Comparison of ENCODE assay signal across 1 cellular context in the genomic region with DNA sequence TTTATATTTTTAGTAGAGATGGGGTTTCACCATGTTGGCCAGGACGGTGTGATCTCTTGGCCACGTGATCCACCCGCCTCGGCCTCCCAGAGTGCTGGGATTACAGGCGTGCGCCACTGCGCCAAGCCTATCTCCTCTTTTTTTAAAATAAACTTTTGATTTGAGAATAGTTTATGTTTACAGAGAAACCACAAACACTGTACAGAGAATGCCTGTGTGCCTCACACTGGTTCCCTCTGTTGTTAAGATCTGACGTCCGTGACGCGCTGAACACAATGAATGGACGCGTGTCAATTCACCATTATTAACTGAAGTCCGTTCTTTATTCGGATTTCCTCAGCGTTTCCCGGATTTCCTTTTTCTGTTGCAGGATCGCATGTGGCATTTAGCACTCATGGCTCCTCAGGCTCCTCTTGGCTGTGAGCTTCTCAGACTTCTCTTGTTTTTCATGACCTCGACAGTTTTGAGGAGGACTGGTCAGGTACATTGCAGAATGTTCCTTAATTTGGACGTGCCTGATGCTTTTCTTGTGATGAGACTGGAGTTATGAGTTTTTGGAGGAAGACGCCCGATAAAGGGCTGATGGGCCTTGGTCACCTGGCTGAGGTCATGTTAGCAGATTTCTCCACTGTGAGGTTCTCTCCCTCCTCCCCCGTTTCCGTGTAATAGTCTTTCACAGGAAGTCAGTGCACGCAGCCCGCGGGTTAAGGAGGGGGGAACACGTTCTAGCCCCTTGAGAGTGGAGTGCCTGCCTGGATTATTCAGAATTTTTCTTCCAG.
TF ChIP-seq lines count a peak whose summit lies in the region.

No MANE protein-coding gene starts in this region.

TF ChIP-seq in GM12878, 131 proteins besides CTCF, POLR2A, EP300 and RAD21 (continued from another document and continues in another):
- TF ChIP-seq, protein P1, sequence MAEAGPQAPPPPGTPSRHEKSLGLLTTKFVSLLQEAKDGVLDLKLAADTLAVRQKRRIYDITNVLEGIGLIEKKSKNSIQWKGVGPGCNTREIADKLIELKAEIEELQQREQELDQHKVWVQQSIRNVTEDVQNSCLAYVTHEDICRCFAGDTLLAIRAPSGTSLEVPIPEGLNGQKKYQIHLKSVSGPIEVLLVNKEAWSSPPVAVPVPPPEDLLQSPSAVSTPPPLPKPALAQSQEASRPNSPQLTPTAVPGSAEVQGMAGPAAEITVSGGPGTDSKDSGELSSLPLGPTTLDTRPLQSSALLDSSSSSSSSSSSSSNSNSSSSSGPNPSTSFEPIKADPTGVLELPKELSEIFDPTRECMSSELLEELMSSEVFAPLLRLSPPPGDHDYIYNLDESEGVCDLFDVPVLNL (IDR thresholded peaks at IDR 0.05; ENCODE audit: low read depth, low read length) = no peak
- 0 out of 2 replicates have a peak, but pooled peaks have one; percentile 55 for TF ChIP-seq RCOR1 (conservative IDR thresholded peaks at IDR 0.05; ENCODE audit: low read depth, low read length)
- TF ChIP-seq SREBF2 (IDR thresholded peaks at IDR 0.05; ENCODE audit: low read length) = no peak
- TF ChIP-seq POLR2AphosphoS5 (IDR thresholded peaks at IDR 0.05; ENCODE audit: low read length) = peak; percentile 6; the same call in 1 of the 2 replicates
- no peak for TF ChIP-seq RFX5 (IDR thresholded peaks at IDR 0.05; ENCODE audit: low read depth, low read length)
- TF ChIP-seq IRF4 (IDR thresholded peaks at IDR 0.05; ENCODE audit: low read depth, low read length) = 0 out of 2 replicates have a peak, but pooled peaks have one; percentile 30
- TF ChIP-seq PML (IDR thresholded peaks at IDR 0.05; ENCODE audit: low read length) = no peak
- TF ChIP-seq, protein P2, sequence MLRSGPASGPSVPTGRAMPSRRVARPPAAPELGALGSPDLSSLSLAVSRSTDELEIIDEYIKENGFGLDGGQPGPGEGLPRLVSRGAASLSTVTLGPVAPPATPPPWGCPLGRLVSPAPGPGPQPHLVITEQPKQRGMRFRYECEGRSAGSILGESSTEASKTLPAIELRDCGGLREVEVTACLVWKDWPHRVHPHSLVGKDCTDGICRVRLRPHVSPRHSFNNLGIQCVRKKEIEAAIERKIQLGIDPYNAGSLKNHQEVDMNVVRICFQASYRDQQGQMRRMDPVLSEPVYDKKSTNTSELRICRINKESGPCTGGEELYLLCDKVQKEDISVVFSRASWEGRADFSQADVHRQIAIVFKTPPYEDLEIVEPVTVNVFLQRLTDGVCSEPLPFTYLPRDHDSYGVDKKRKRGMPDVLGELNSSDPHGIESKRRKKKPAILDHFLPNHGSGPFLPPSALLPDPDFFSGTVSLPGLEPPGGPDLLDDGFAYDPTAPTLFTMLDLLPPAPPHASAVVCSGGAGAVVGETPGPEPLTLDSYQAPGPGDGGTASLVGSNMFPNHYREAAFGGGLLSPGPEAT (IDR thresholded peaks at IDR 0.05; ENCODE audit: low read depth) = no peak
- no peak for TF ChIP-seq HDAC2 (IDR thresholded peaks at IDR 0.05)
- TF ChIP-seq, protein P3, sequence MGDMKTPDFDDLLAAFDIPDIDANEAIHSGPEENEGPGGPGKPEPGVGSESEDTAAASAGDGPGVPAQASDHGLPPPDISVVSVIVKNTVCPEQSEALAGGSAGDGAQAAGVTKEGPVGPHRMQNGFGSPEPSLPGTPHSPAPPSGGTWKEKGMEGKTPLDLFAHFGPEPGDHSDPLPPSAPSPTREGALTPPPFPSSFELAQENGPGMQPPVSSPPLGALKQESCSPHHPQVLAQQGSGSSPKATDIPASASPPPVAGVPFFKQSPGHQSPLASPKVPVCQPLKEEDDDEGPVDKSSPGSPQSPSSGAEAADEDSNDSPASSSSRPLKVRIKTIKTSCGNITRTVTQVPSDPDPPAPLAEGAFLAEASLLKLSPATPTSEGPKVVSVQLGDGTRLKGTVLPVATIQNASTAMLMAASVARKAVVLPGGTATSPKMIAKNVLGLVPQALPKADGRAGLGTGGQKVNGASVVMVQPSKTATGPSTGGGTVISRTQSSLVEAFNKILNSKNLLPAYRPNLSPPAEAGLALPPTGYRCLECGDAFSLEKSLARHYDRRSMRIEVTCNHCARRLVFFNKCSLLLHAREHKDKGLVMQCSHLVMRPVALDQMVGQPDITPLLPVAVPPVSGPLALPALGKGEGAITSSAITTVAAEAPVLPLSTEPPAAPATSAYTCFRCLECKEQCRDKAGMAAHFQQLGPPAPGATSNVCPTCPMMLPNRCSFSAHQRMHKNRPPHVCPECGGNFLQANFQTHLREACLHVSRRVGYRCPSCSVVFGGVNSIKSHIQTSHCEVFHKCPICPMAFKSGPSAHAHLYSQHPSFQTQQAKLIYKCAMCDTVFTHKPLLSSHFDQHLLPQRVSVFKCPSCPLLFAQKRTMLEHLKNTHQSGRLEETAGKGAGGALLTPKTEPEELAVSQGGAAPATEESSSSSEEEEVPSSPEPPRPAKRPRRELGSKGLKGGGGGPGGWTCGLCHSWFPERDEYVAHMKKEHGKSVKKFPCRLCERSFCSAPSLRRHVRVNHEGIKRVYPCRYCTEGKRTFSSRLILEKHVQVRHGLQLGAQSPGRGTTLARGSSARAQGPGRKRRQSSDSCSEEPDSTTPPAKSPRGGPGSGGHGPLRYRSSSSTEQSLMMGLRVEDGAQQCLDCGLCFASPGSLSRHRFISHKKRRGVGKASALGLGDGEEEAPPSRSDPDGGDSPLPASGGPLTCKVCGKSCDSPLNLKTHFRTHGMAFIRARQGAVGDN (IDR thresholded peaks at IDR 0.05) = peak; percentile 61; the same call in 1 of the 2 replicates
- TF ChIP-seq IKZF2 (IDR thresholded peaks at IDR 0.05) = peak in 1 of 2 experiments; percentile 29; a peak in 1 of 4 replicates
- peak; percentile 49 for TF ChIP-seq RAD51 (IDR thresholded peaks at IDR 0.05)
- no peak for TF ChIP-seq KAT2A (conservative IDR thresholded peaks at IDR 0.05; ENCODE audit: control insufficient read depth, low read depth, low read length)
- TF ChIP-seq BACH1 (IDR thresholded peaks at IDR 0.05; ENCODE audit: borderline replicate concordance) = peak; percentile 23; the same call in 1 of the 2 replicates
- peak; percentile 47; the same call in 1 of the 2 replicates for TF ChIP-seq DPF2 (IDR thresholded peaks at IDR 0.05)
- TF ChIP-seq PAX5 (IDR thresholded peaks at IDR 0.05; ENCODE audit: borderline replicate concordance, low read depth, low read length) = peak; percentile 40; the same call in 1 of the 2 replicates
- no peak for TF ChIP-seq YBX1 (IDR thresholded peaks at IDR 0.05)
- no peak for TF ChIP-seq HDGF (IDR thresholded peaks at IDR 0.05)
- TF ChIP-seq EGR1 (IDR thresholded peaks at IDR 0.05; ENCODE audit: borderline replicate concordance in 1 of 2, low read depth in 2 of 2, low read length in 2 of 2) = peak in 1 of 2 experiments; percentile 59; a peak in 1 of 3 replicates
- TF ChIP-seq ATF7 (IDR thresholded peaks at IDR 0.05; ENCODE audit: low read depth) = peak; percentile 47; the same call in 1 of the 2 replicates
- TF ChIP-seq, protein P4, sequence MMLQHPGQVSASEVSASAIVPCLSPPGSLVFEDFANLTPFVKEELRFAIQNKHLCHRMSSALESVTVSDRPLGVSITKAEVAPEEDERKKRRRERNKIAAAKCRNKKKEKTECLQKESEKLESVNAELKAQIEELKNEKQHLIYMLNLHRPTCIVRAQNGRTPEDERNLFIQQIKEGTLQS (IDR thresholded peaks at IDR 0.05; ENCODE audit: borderline replicate concordance, extremely low read depth, low read depth, low read length) = no peak
- TF ChIP-seq, protein P5, sequence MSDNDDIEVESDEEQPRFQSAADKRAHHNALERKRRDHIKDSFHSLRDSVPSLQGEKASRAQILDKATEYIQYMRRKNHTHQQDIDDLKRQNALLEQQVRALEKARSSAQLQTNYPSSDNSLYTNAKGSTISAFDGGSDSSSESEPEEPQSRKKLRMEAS (IDR thresholded peaks at IDR 0.05; ENCODE audit: low read depth, low read length) = 0 out of 2 replicates have a peak, but pooled peaks have one; percentile 14
- TF ChIP-seq, protein P6, sequence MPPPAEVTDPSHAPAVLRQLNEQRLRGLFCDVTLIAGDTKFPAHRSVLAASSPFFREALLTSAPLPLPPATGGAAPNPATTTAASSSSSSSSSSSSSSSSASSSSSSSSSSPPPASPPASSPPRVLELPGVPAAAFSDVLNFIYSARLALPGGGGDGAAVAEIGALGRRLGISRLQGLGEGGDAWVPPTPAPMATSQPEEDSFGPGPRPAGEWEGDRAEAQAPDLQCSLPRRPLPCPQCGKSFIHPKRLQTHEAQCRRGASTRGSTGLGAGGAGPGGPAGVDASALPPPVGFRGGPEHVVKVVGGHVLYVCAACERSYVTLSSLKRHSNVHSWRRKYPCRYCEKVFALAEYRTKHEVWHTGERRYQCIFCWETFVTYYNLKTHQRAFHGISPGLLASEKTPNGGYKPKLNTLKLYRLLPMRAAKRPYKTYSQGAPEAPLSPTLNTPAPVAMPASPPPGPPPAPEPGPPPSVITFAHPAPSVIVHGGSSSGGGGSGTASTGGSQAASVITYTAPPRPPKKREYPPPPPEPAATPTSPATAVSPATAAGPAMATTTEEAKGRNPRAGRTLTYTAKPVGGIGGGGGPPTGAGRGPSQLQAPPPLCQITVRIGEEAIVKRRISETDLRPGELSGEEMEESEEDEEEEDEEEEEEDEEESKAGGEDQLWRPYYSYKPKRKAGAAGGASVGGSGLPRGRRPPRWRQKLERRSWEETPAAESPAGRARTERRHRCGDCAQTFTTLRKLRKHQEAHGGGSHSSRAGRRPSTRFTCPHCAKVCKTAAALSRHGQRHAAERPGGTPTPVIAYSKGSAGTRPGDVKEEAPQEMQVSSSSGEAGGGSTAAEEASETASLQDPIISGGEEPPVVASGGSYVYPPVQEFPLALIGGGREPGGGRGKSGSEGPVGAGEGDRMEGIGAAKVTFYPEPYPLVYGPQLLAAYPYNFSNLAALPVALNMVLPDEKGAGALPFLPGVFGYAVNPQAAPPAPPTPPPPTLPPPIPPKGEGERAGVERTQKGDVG (CRISPR knock-in tag; IDR thresholded peaks at IDR 0.05) = no peak
- TF ChIP-seq, protein P7, sequence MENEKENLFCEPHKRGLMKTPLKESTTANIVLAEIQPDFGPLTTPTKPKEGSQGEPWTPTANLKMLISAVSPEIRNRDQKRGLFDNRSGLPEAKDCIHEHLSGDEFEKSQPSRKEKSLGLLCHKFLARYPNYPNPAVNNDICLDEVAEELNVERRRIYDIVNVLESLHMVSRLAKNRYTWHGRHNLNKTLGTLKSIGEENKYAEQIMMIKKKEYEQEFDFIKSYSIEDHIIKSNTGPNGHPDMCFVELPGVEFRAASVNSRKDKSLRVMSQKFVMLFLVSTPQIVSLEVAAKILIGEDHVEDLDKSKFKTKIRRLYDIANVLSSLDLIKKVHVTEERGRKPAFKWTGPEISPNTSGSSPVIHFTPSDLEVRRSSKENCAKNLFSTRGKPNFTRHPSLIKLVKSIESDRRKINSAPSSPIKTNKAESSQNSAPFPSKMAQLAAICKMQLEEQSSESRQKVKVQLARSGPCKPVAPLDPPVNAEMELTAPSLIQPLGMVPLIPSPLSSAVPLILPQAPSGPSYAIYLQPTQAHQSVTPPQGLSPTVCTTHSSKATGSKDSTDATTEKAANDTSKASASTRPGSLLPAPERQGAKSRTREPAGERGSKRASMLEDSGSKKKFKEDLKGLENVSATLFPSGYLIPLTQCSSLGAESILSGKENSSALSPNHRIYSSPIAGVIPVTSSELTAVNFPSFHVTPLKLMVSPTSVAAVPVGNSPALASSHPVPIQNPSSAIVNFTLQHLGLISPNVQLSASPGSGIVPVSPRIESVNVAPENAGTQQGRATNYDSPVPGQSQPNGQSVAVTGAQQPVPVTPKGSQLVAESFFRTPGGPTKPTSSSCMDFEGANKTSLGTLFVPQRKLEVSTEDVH (IDR thresholded peaks at IDR 0.05; ENCODE audit: low read depth, partially characterized antibody) = no peak
- TF ChIP-seq POLR2AphosphoS2 (IDR thresholded peaks at IDR 0.05; ENCODE audit: low read depth, low read length) = 0 out of 2 replicates have a peak, but pooled peaks have one; percentile 19
- TF ChIP-seq CHD1 (IDR thresholded peaks at IDR 0.05; ENCODE audit: low read depth, low read length) = no peak
- no peak for TF ChIP-seq YY1 (IDR thresholded peaks at IDR 0.05; ENCODE audit: low read depth, low read length)
- TF ChIP-seq CREB1 (IDR thresholded peaks at IDR 0.05; ENCODE audit: low read depth) = no peak
- no peak for TF ChIP-seq NFXL1 (IDR thresholded peaks at IDR 0.05; ENCODE audit: borderline replicate concordance)
- TF ChIP-seq KLF5 (IDR thresholded peaks at IDR 0.05; ENCODE audit: partially characterized antibody) = no peak
- TF ChIP-seq NFYA (IDR thresholded peaks at IDR 0.05; ENCODE audit: borderline replicate concordance, low read depth, low read length) = no peak
- TF ChIP-seq, protein P8, sequence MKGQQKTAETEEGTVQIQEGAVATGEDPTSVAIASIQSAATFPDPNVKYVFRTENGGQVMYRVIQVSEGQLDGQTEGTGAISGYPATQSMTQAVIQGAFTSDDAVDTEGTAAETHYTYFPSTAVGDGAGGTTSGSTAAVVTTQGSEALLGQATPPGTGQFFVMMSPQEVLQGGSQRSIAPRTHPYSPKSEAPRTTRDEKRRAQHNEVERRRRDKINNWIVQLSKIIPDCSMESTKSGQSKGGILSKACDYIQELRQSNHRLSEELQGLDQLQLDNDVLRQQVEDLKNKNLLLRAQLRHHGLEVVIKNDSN (IDR thresholded peaks at IDR 0.05; ENCODE audit: borderline replicate concordance, extremely low read length, insufficient read depth, low read depth, low read length) = peak; percentile 36
- TF ChIP-seq BCL11A (IDR thresholded peaks at IDR 0.05; ENCODE audit: low read depth, low read length) = 0 out of 2 replicates have a peak, but pooled peaks have one; percentile 3
- TF ChIP-seq TCF7 (IDR thresholded peaks at IDR 0.05; ENCODE audit: borderline replicate concordance) = no peak
- TF ChIP-seq, protein P9, sequence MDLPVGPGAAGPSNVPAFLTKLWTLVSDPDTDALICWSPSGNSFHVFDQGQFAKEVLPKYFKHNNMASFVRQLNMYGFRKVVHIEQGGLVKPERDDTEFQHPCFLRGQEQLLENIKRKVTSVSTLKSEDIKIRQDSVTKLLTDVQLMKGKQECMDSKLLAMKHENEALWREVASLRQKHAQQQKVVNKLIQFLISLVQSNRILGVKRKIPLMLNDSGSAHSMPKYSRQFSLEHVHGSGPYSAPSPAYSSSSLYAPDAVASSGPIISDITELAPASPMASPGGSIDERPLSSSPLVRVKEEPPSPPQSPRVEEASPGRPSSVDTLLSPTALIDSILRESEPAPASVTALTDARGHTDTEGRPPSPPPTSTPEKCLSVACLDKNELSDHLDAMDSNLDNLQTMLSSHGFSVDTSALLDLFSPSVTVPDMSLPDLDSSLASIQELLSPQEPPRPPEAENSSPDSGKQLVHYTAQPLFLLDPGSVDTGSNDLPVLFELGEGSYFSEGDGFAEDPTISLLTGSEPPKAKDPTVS (IDR thresholded peaks at IDR 0.05; ENCODE audit: low read depth, low read length) = no peak
- TF ChIP-seq NR2F1 (conservative IDR thresholded peaks at IDR 0.05) = 0 out of 2 replicates have a peak, but pooled peaks have one; percentile 22
- 0 out of 2 replicates have a peak, but pooled peaks have one; percentile 20 for TF ChIP-seq TCF3 (IDR thresholded peaks at IDR 0.05; ENCODE audit: borderline replicate concordance, insufficient read depth, low read depth, low read length)
- TF ChIP-seq SMC3 (IDR thresholded peaks at IDR 0.05; ENCODE audit: borderline replicate concordance, low read length) = no peak
- no peak; the same call in 1 of the 2 replicates for TF ChIP-seq MTA2 (IDR thresholded peaks at IDR 0.05; ENCODE audit: low read depth)
